ENCODE assay signal across 6 cellular contexts in the genomic region with DNA sequence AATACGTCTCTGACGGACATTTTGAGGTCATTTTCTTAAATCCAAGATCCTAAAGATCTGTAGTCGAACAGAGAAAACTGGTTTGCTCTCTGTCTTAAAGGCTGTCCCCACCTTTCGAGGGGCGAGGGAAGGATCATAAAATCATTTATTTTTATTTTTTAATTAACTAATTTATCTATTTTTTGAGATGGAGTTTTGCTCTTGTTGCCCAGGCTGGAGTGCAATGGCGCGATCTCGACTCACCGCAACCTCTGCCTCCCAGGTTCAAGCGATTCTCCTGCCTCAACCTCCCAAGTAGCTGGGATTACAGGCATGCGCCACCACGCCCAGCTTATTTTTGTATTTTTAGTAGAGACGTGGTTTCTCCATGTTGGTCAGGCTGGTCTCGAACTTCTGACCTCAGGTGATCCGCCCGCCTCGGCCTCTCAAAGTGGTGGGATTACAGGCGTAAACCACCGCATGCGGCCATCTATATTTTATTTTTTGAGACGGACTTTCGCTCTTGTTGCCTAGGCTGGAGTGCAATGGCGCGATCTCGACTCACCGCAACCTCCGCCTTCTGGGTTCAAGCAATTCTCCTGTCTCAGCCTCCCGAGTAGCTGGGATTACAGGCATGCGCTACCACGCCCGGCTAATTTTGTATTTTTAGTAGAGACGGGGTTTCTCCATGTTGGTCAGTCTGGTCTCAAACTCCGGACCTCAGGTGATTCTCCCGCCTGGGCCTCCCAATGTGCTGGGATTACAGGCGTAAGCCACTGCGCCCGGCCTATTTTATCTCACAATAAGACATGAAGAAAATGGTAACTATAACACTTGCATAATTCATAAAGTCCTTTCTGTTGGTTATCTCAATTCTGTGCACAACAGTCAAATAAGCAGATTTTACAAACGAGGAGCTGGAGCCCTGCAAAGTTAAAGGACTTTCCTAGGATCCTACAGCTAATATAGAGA. TPM values are rescaled to one million over a fixed set of nuclear protein-coding genes. Genes with fewer than 3 reads are reported as not detected.
DNase-seq lines count a peak whose midpoint lies in the region; ATAC-seq, FAIRE-seq and TF ChIP-seq lines count a peak whose summit lies in the region.
"Not testable (repeated sequence)": the region's sequence is repeated elsewhere in the genome, so short reads cannot be mapped to it uniquely, and the experiment has no call there.

No MANE protein-coding gene starts in this region.

- not testable (repeated sequence) for TF ChIP-seq CTCF in GM06990 (IDR thresholded peaks at IDR 0.05; ENCODE audit: insufficient read depth, low read length, poor library complexity, severe bottlenecking); K562 (IDR thresholded peaks at IDR 0.05 in 2 of 3, conservative IDR thresholded peaks at IDR 0.05 in 1 of 3; ENCODE audit: insufficient read depth in 2 of 3, low read depth in 1 of 3, low read length in 3 of 3); testis (IDR thresholded peaks at IDR 0.05)
- TF ChIP-seq CTCF in glutamatergic neuron (IDR thresholded peaks at IDR 0.05; ENCODE audit: partially characterized antibody, unreplicated experiment): peak; percentile 32

- H3K9me1 ChIP-seq in K562 (ENCODE audit: control insufficient read depth, insufficient read depth, low read length): not testable (repeated sequence)

- peaks cover 14% of the 10 kb centered on the region for H3K36me3 ChIP-seq in GM06990 (ENCODE audit: control insufficient read depth, insufficient read depth, low read length)
- H3K36me3 ChIP-seq in SJSA1: peaks cover 50% of the 10 kb centered on the region
- peaks cover 38% of the 10 kb centered on the region for H3K36me3 ChIP-seq in K562 (ENCODE audit: control insufficient read depth, insufficient read depth, low read length)
- H3K36me3 ChIP-seq in testis (ENCODE audit: low read depth, missing control alignments): not testable (repeated sequence)

- peaks cover 38% of the 10 kb centered on the region for H3K27me3 Mint-ChIP-seq in glutamatergic neuron (ENCODE audit: unreplicated experiment)
- H3K27me3 Mint-ChIP-seq in natural killer cell treated with Interleukin-12 subunit alpha and Interleukin-12 subunit beta and Interleukin-15 and Interleukin-18, amount 100 ng/mL, for 72 hours: not testable (repeated sequence)

- ATAC-seq in K562; natural killer cell treated with Interleukin-12 subunit alpha and Interleukin-12 subunit beta and Interleukin-15 and Interleukin-18, amount 100 ng/mL, for 72 hours: not testable (repeated sequence)

- peak overlapping the region; percentile 97 for H3K4me3 Mint-ChIP-seq in glutamatergic neuron (ENCODE audit: unreplicated experiment)
- H3K4me3 Mint-ChIP-seq in natural killer cell treated with Interleukin-12 subunit alpha and Interleukin-12 subunit beta and Interleukin-15 and Interleukin-18, amount 100 ng/mL, for 72 hours: peak overlapping the region; percentile 92

- H3K4me3 ChIP-seq in GM06990 (replicated peaks; ENCODE audit: low read depth, low read length): peak overlapping the region; percentile 72
- peak overlapping the region; percentile 18 for H3K4me3 ChIP-seq in SJSA1
- H3K4me3 ChIP-seq in K562: peak overlapping the region; percentile 32
- peak overlapping the region; percentile 62 to 78 for H3K4me3 ChIP-seq in testis

- FAIRE-seq in K562 (lab: Jason Lieb, UNC): not testable (repeated sequence)

- POLR2A ChIA-PET in K562 (lab: Yijun Ruan, JAX): interaction anchor here (0.5 to 27.1 kb wide), 23 partner anchors 11 to 905 kb away, joined by 3 to 524 read pairs (median 4); a partner anchor contains a TSS

- H3K4me1 Mint-ChIP-seq in glutamatergic neuron (ENCODE audit: low read depth, unreplicated experiment): peaks cover 16% of the 10 kb centered on the region
- H3K4me1 Mint-ChIP-seq in natural killer cell treated with Interleukin-12 subunit alpha and Interleukin-12 subunit beta and Interleukin-15 and Interleukin-18, amount 100 ng/mL, for 72 hours (ENCODE audit: low read depth in 2 of 2): peaks cover 51 to 56% of the 10 kb centered on the region in 2 donors

- intact Hi-C loops in K562 (cut with micrococcal nuclease): loop anchor here (1.0 to 2.0 kb wide), 4 partner anchors 31 to 161 kb away; a partner anchor contains a TSS
- intact Hi-C loops in testis (cut with DNase I; ENCODE audit: low total_unique reads): not testable (repeated sequence)

- H3K4me1 ChIP-seq in SJSA1 (replicated peaks): peaks cover 41% of the 10 kb centered on the region
- H3K4me1 ChIP-seq in K562 (replicated peaks in 1 of 2; ENCODE audit: control insufficient read depth in 2 of 2, insufficient read depth in 2 of 2, low read length in 2 of 2): peaks cover 13 to 22% of the 10 kb centered on the region in 2 experiments
- H3K4me1 ChIP-seq in testis: peaks cover 23% of the 10 kb centered on the region

- H2AFZ ChIP-seq in K562 (ENCODE audit: low read depth, low read length): peak overlapping the region; percentile 71

- not testable (repeated sequence) for DNase-seq in GM06990 (ENCODE audit: extremely low read depth, insufficient read length); SJSA1 (ENCODE audit: low read depth in 1 of 2, low spot score in 2 of 2); glutamatergic neuron; natural killer cell treated with Interleukin-12 subunit alpha and Interleukin-12 subunit beta and Interleukin-15 and Interleukin-18, amount 100 ng/mL, for 72 hours (ENCODE audit: low spot score)
- DNase-seq in K562 (ENCODE audit: extremely low read depth in 1 of 4, low spot score in 3 of 4) (peak in 1 of 4 experiments; percentile 40), testis (peak; percentile 47)

- CTCF ChIA-PET in K562 (lab: Yijun Ruan, JAX; ENCODE audit: low intra/inter-chr PET ratio): interaction anchor here (0.7 kb wide), 1 partner anchor 40 kb away, joined by 3 read pairs; no protein-coding TSS in a partner anchor

- H3K4me2 ChIP-seq in K562 (ENCODE audit: insufficient read depth, low read length): peak overlapping the region; percentile 86

- BruUV-seq in K562 (replicated peaks; lab: Mats Ljungman, UMichigan): TSS peak; percentile 16

- H3K27me3 ChIP-seq in GM06990 (replicated peaks; ENCODE audit: control insufficient read depth, insufficient read depth, low read length); SJSA1 (replicated peaks); K562 (ENCODE audit: control insufficient read depth in 2 of 2, insufficient read depth in 2 of 2, low read length in 2 of 2); testis: not testable (repeated sequence)

- H3K27ac Mint-ChIP-seq in glutamatergic neuron (ENCODE audit: unreplicated experiment): peak overlapping the region; percentile 98
- peak overlapping the region; percentile 98 to 100 for H3K27ac Mint-ChIP-seq in natural killer cell treated with Interleukin-12 subunit alpha and Interleukin-12 subunit beta and Interleukin-15 and Interleukin-18, amount 100 ng/mL, for 72 hours

- in situ Hi-C loops in K562 (cut with MboI): not testable (repeated sequence)

- peaks cover 37% of the 10 kb centered on the region for H3K9me3 Mint-ChIP-seq in glutamatergic neuron (ENCODE audit: unreplicated experiment)
- H3K9me3 Mint-ChIP-seq in natural killer cell treated with Interleukin-12 subunit alpha and Interleukin-12 subunit beta and Interleukin-15 and Interleukin-18, amount 100 ng/mL, for 72 hours: not testable (repeated sequence)

- peaks cover 84% of the 10 kb centered on the region for H3K79me2 ChIP-seq in K562 (ENCODE audit: control insufficient read depth, insufficient read depth, low read length)

- TF ChIP-seq POLR2A in K562 (conservative IDR thresholded peaks at IDR 0.05): peak; percentile 10; the same call in 1 of the 2 replicates
- TF ChIP-seq POLR2A in testis (IDR thresholded peaks at IDR 0.05): not testable (repeated sequence)

- H3K9me3 ChIP-seq in SJSA1 (replicated peaks); K562 (replicated peaks; ENCODE audit: control insufficient read depth, insufficient read depth, low read depth, low read length); testis: not testable (repeated sequence)

- peaks cover 25% of the 10 kb centered on the region for H3K36me3 Mint-ChIP-seq in glutamatergic neuron (ENCODE audit: unreplicated experiment)
- peaks cover 51% of the 10 kb centered on the region for H3K36me3 Mint-ChIP-seq in natural killer cell treated with Interleukin-12 subunit alpha and Interleukin-12 subunit beta and Interleukin-15 and Interleukin-18, amount 100 ng/mL, for 72 hours

- peaks cover 18% of the 10 kb centered on the region for H4K20me1 ChIP-seq in K562 (replicated peaks; ENCODE audit: control insufficient read depth, insufficient read depth, low read length)

- peak overlapping the region; percentile 86 to 89; a peak in 3 of 4 replicates for H3K9ac ChIP-seq in K562 (ENCODE audit: insufficient read depth in 1 of 2, low read depth in 2 of 2, low read length in 2 of 2)

- not testable (repeated sequence) for TF ChIP-seq EP300 in K562 (IDR thresholded peaks at IDR 0.05; ENCODE audit: low read length)

- TF ChIP-seq RAD21 in K562 (CRISPR knock-in tag; conservative IDR thresholded peaks at IDR 0.05 in 1 of 2, IDR thresholded peaks at IDR 0.05 in 1 of 2): not testable (repeated sequence)

- peak overlapping the region; percentile 95 for H3K27ac ChIP-seq in SJSA1
- peak overlapping the region; percentile 95 for H3K27ac ChIP-seq in K562 (ENCODE audit: extremely low read depth, low read depth, low read length)
- H3K27ac ChIP-seq in testis: peak overlapping the region; percentile 73 to 90

- WGBS in K562 (ENCODE audit: insufficient coverage, low coverage, missing lambda C conversion rate): 34% methylated on average over 33 of the region's 38 CpGs
- WGBS in testis, 2 donors: 46 to 60% methylated on average over 38 of the region's 38 CpGs

RNA-seq across cellular contexts. Expression of a gene that starts 1.0 kb away (rescaled TPM):
- 8.4 and 8.6 TPM in 2 replicates for total RNA-seq in SJSA1 (2014; rRNA removed; shearing (Covaris generic))
- 79.5 and 80.7 TPM in 2 replicates for total RNA-seq in K562 (2011; cell fraction: chromatin; rRNA removed; ENCODE audit: low replicate concordance)
- 47.5 and 50.5 TPM in 2 replicates for total RNA-seq in K562 (2011; cell fraction: nucleolus; rRNA removed)
- 62.0 and 85.1 TPM in 2 replicates for total RNA-seq in K562 (2011; cell fraction: nucleoplasm; rRNA removed)
- total RNA-seq in K562 (2014; rRNA removed) (15.7 and 24.3 TPM in 2 replicates), K562 (2014; rRNA removed; fragmentation: Illumina TruSeq; extraction: Trizol) (20.0 and 25.5 TPM in 2 replicates), K562 (2015; rRNA removed; fragmentation: Illumina TruSeq; extraction: Trizol) (15.6 and 18.2 TPM in 2 replicates), K562 (2021) (96.8 and 114 TPM in 2 replicates), glutamatergic neuron (ENCODE audit: unreplicated experiment) (50.4 TPM), testis (10 to 100 TPM; 56.6 to 79.3 TPM)
- polyA plus RNA-seq in K562 (2011; rRNA removed) (21.5 and 55.8 TPM in 2 replicates), K562 (2014; fragmentation: Illumina TruSeq; extraction: Trizol) (72.9 and 95.4 TPM in 2 replicates), K562 (2014; fragmentation: Nextera tagmentation; extraction: Ambion mirVana) (1 to 10 TPM; 8.2 to 8.8 TPM), K562 (2014; rRNA removed) (31.3 and 35.0 TPM in 2 replicates), testis (ENCODE audit: insufficient read depth, low read depth, low replicate concordance) (155 TPM)
- polyA plus RNA-seq in K562 (2011; cell fraction: cytosol; rRNA removed): 28.0 and 35.1 TPM in 2 replicates
- 105 and 141 TPM in 2 replicates for polyA plus RNA-seq in K562 (2011; cell fraction: nucleus; rRNA removed)
- polyA plus RNA-seq in K562 (2012): 68.1 and 105 TPM in 2 replicates
- 24.0 and 34.6 TPM in 2 replicates for polyA minus RNA-seq in K562 (2011; rRNA and poly(A)+ RNA removed)
- 56.9 and 94.9 TPM in 2 replicates for polyA minus RNA-seq in K562 (2011; cell fraction: cytosol; rRNA and poly(A)+ RNA removed)
- polyA minus RNA-seq in K562 (2011; cell fraction: nucleus; rRNA and poly(A)+ RNA removed): 16.4 and 27.8 TPM in 2 replicates
- 100 to 1,000 TPM in 1 of 2 donors, 10 to 100 TPM in 1; 64.1 to 118 TPM for total RNA-seq in natural killer cell treated with Interleukin-12 subunit alpha and Interleukin-12 subunit beta and Interleukin-15 and Interleukin-18, amount 100 ng/mL, for 72 hours

RNA-seq across cellular contexts. Expression of a gene that starts 2.0 kb away (rescaled TPM):
- 1,157 and 1,642 TPM in 2 replicates for total RNA-seq in SJSA1 (2014; rRNA removed; shearing (Covaris generic))
- total RNA-seq in K562 (2011; cell fraction: chromatin; rRNA removed; ENCODE audit: low replicate concordance): 127 and 264 TPM in 2 replicates
- total RNA-seq in K562 (2011; cell fraction: nucleolus; rRNA removed): 272 and 276 TPM in 2 replicates
- 270 and 313 TPM in 2 replicates for total RNA-seq in K562 (2011; cell fraction: nucleoplasm; rRNA removed)
- total RNA-seq in K562 (2014; rRNA removed) (1,062 and 1,409 TPM in 2 replicates), K562 (2014; rRNA removed; fragmentation: Illumina TruSeq; extraction: Trizol) (863 and 971 TPM in 2 replicates), K562 (2015; rRNA removed; fragmentation: Illumina TruSeq; extraction: Trizol) (1,443 and 1,478 TPM in 2 replicates), K562 (2021) (1,495 and 1,529 TPM in 2 replicates), glutamatergic neuron (ENCODE audit: unreplicated experiment) (2,264 TPM), testis (100 to 1,000 TPM; 173 to 252 TPM)
- polyA plus RNA-seq in K562 (2011; rRNA removed) (2,369 and 2,705 TPM in 2 replicates), K562 (2014; fragmentation: Illumina TruSeq; extraction: Trizol) (2,541 and 2,870 TPM in 2 replicates), K562 (2014; fragmentation: Nextera tagmentation; extraction: Ambion mirVana) (1,000 to 10,000 TPM; 1,106 to 1,864 TPM), K562 (2014; rRNA removed) (1,462 and 1,903 TPM in 2 replicates), testis (ENCODE audit: insufficient read depth, low read depth, low replicate concordance) (309 TPM)
- 2,776 and 3,265 TPM in 2 replicates for polyA plus RNA-seq in K562 (2011; cell fraction: cytosol; rRNA removed)
- 619 and 708 TPM in 2 replicates for polyA plus RNA-seq in K562 (2011; cell fraction: nucleus; rRNA removed)
- polyA plus RNA-seq in K562 (2012): 1,523 and 1,878 TPM in 2 replicates
- polyA minus RNA-seq in K562 (2011; rRNA and poly(A)+ RNA removed): 1,764 and 2,070 TPM in 2 replicates
- 880 and 960 TPM in 2 replicates for polyA minus RNA-seq in K562 (2011; cell fraction: cytosol; rRNA and poly(A)+ RNA removed)
- 140 and 261 TPM in 2 replicates for polyA minus RNA-seq in K562 (2011; cell fraction: nucleus; rRNA and poly(A)+ RNA removed)
- 1,000 to 10,000 TPM in 1 of 2 donors, 100 to 1,000 TPM in 1; 938 to 1,043 TPM for total RNA-seq in natural killer cell treated with Interleukin-12 subunit alpha and Interleukin-12 subunit beta and Interleukin-15 and Interleukin-18, amount 100 ng/mL, for 72 hours

RNA-seq across cellular contexts. Expression of a gene that starts 24.4 kb away (rescaled TPM):
- total RNA-seq in SJSA1 (2014; rRNA removed; shearing (Covaris generic)): 200 and 254 TPM in 2 replicates
- 164 and 277 TPM in 2 replicates for total RNA-seq in K562 (2011; cell fraction: chromatin; rRNA removed; ENCODE audit: low replicate concordance)
- 152 and 165 TPM in 2 replicates for total RNA-seq in K562 (2011; cell fraction: nucleolus; rRNA removed)
- total RNA-seq in K562 (2011; cell fraction: nucleoplasm; rRNA removed): 155 and 194 TPM in 2 replicates
- total RNA-seq in K562 (2014; rRNA removed): 118 and 131 TPM in 2 replicates
- 84.7 and 84.8 TPM in 2 replicates for total RNA-seq in K562 (2014; rRNA removed; fragmentation: Illumina TruSeq; extraction: Trizol)
- total RNA-seq in K562 (2015; rRNA removed; fragmentation: Illumina TruSeq; extraction: Trizol): 101 and 102 TPM in 2 replicates
- total RNA-seq in K562 (2021): 124 and 127 TPM in 2 replicates
- 131 and 154 TPM in 2 replicates for polyA plus RNA-seq in K562 (2011; rRNA removed)
- 144 and 149 TPM in 2 replicates for polyA plus RNA-seq in K562 (2011; cell fraction: cytosol; rRNA removed)
- 209 and 233 TPM in 2 replicates for polyA plus RNA-seq in K562 (2011; cell fraction: nucleus; rRNA removed)
- polyA plus RNA-seq in K562 (2012): 135 and 272 TPM in 2 replicates
- 138 and 144 TPM in 2 replicates for polyA plus RNA-seq in K562 (2014; fragmentation: Illumina TruSeq; extraction: Trizol)
- 10 to 100 TPM; 11.7 to 12.0 TPM for polyA plus RNA-seq in K562 (2014; fragmentation: Nextera tagmentation; extraction: Ambion mirVana)
- polyA plus RNA-seq in K562 (2014; rRNA removed): 149 and 174 TPM in 2 replicates
- 122 and 132 TPM in 2 replicates for polyA minus RNA-seq in K562 (2011; rRNA and poly(A)+ RNA removed)
- 72.2 and 76.2 TPM in 2 replicates for polyA minus RNA-seq in K562 (2011; cell fraction: cytosol; rRNA and poly(A)+ RNA removed)
- polyA minus RNA-seq in K562 (2011; cell fraction: nucleus; rRNA and poly(A)+ RNA removed): 38.5 and 58.5 TPM in 2 replicates
- 191 TPM for total RNA-seq in glutamatergic neuron (ENCODE audit: unreplicated experiment)
- 100 to 1,000 TPM; 219 to 319 TPM for total RNA-seq in natural killer cell treated with Interleukin-12 subunit alpha and Interleukin-12 subunit beta and Interleukin-15 and Interleukin-18, amount 100 ng/mL, for 72 hours
- 10 to 100 TPM; 84.1 to 88.1 TPM for total RNA-seq in testis
- polyA plus RNA-seq in testis (ENCODE audit: insufficient read depth, low read depth, low replicate concordance): 169 TPM

RNA-seq across cellular contexts. Expression of a gene that starts 26.2 kb away (rescaled TPM):
- total RNA-seq in SJSA1 (2014; rRNA removed; shearing (Covaris generic)): 119 and 139 TPM in 2 replicates
- 15.2 and 21.4 TPM in 2 replicates for total RNA-seq in K562 (2011; cell fraction: chromatin; rRNA removed; ENCODE audit: low replicate concordance)
- 22.4 and 29.0 TPM in 2 replicates for total RNA-seq in K562 (2011; cell fraction: nucleolus; rRNA removed)
- 21.0 and 27.1 TPM in 2 replicates for total RNA-seq in K562 (2011; cell fraction: nucleoplasm; rRNA removed)
- total RNA-seq in K562 (2014; rRNA removed) (18.7 and 24.7 TPM in 2 replicates), K562 (2014; rRNA removed; fragmentation: Illumina TruSeq; extraction: Trizol) (8.0 and 8.2 TPM in 2 replicates), K562 (2015; rRNA removed; fragmentation: Illumina TruSeq; extraction: Trizol) (13.0 and 15.1 TPM in 2 replicates), K562 (2021) (23.4 and 24.1 TPM in 2 replicates), glutamatergic neuron (ENCODE audit: unreplicated experiment) (13.5 TPM), testis (1 to 10 TPM; 1.4 to 7.7 TPM)
- polyA plus RNA-seq in K562 (2011; rRNA removed) (8.8 and 11.5 TPM in 2 replicates), K562 (2014; fragmentation: Illumina TruSeq; extraction: Trizol) (11.4 and 12.5 TPM in 2 replicates), K562 (2014; fragmentation: Nextera tagmentation; extraction: Ambion mirVana) (1 to 10 TPM; 1.5 to 1.7 TPM), K562 (2014; rRNA removed) (26.0 and 30.0 TPM in 2 replicates), testis (ENCODE audit: insufficient read depth, low read depth, low replicate concordance) (11.1 TPM)
- 9.9 and 20.6 TPM in 2 replicates for polyA plus RNA-seq in K562 (2011; cell fraction: cytosol; rRNA removed)
- 25.7 and 32.6 TPM in 2 replicates for polyA plus RNA-seq in K562 (2011; cell fraction: nucleus; rRNA removed)
- 30.7 and 77.8 TPM in 2 replicates for polyA plus RNA-seq in K562 (2012)
- 3.8 and 6.5 TPM in 2 replicates for polyA minus RNA-seq in K562 (2011; rRNA and poly(A)+ RNA removed)
- 5.3 and 6.8 TPM in 2 replicates for polyA minus RNA-seq in K562 (2011; cell fraction: cytosol; rRNA and poly(A)+ RNA removed)
- 9.7 and 12.9 TPM in 2 replicates for polyA minus RNA-seq in K562 (2011; cell fraction: nucleus; rRNA and poly(A)+ RNA removed)
- total RNA-seq in natural killer cell treated with Interleukin-12 subunit alpha and Interleukin-12 subunit beta and Interleukin-15 and Interleukin-18, amount 100 ng/mL, for 72 hours: 100 to 1,000 TPM; 128 to 346 TPM

RNA-seq across cellular contexts. Expression of a gene that starts 27.3 kb away (rescaled TPM):
- total RNA-seq in SJSA1 (2014; rRNA removed; shearing (Covaris generic)): 6.8 and 10.0 TPM in 2 replicates
- total RNA-seq in K562 (2011; cell fraction: chromatin; rRNA removed; ENCODE audit: low replicate concordance): 17.1 and 42.3 TPM in 2 replicates
- 41.3 and 48.0 TPM in 2 replicates for total RNA-seq in K562 (2011; cell fraction: nucleolus; rRNA removed)
- 51.0 and 61.6 TPM in 2 replicates for total RNA-seq in K562 (2011; cell fraction: nucleoplasm; rRNA removed)
- total RNA-seq in K562 (2014; rRNA removed): 9.7 and 12.4 TPM in 2 replicates
- total RNA-seq in K562 (2014; rRNA removed; fragmentation: Illumina TruSeq; extraction: Trizol): 10.6 and 14.4 TPM in 2 replicates
- total RNA-seq in K562 (2015; rRNA removed; fragmentation: Illumina TruSeq; extraction: Trizol): 17.4 and 18.1 TPM in 2 replicates
- total RNA-seq in K562 (2021): 32.9 and 35.7 TPM in 2 replicates
- 12.6 and 22.9 TPM in 2 replicates for polyA plus RNA-seq in K562 (2011; rRNA removed)
- 26.4 and 41.5 TPM in 2 replicates for polyA plus RNA-seq in K562 (2011; cell fraction: cytosol; rRNA removed)
- 28.3 and 48.5 TPM in 2 replicates for polyA plus RNA-seq in K562 (2011; cell fraction: nucleus; rRNA removed)
- 45.0 and 59.0 TPM in 2 replicates for polyA plus RNA-seq in K562 (2012)
- 57.9 and 58.2 TPM in 2 replicates for polyA plus RNA-seq in K562 (2014; fragmentation: Illumina TruSeq; extraction: Trizol)
- polyA plus RNA-seq in K562 (2014; fragmentation: Nextera tagmentation; extraction: Ambion mirVana): 10 to 100 TPM; 16.1 to 18.6 TPM
- polyA plus RNA-seq in K562 (2014; rRNA removed): 19.4 and 22.5 TPM in 2 replicates
- polyA minus RNA-seq in K562 (2011; rRNA and poly(A)+ RNA removed): 14.4 and 15.0 TPM in 2 replicates
- 19.7 and 29.2 TPM in 2 replicates for polyA minus RNA-seq in K562 (2011; cell fraction: cytosol; rRNA and poly(A)+ RNA removed)
- polyA minus RNA-seq in K562 (2011; cell fraction: nucleus; rRNA and poly(A)+ RNA removed): 12.0 and 14.7 TPM in 2 replicates
- 52.2 TPM for total RNA-seq in glutamatergic neuron (ENCODE audit: unreplicated experiment)
- 10 to 100 TPM; 11.7 to 24.2 TPM for total RNA-seq in natural killer cell treated with Interleukin-12 subunit alpha and Interleukin-12 subunit beta and Interleukin-15 and Interleukin-18, amount 100 ng/mL, for 72 hours
- total RNA-seq in testis: 10 to 100 TPM in 1 of 2 donors, 1 to 10 TPM in 1; 9.5 to 10.5 TPM
- 26.6 TPM for polyA plus RNA-seq in testis (ENCODE audit: insufficient read depth, low read depth, low replicate concordance)

Comparison
In these comparisons a context has a peak if more than half of its experiments do, and no peak if none do; other contexts are left out.
1. H3K4me3 ChIP-seq: peak in every context shown above with its lines; median percentile 72 in GM06990; 70 in testis; 32 in K562; 18 in SJSA1.